Comparison of ENCODE assay signal across 9 cellular contexts in genomic region chr3:48598323-48599076, GRCh38. TPM values are rescaled to one million over a fixed set of nuclear protein-coding genes. Genes with fewer than 3 reads are reported as not detected.
DNase-seq lines count a peak whose midpoint lies in the region; ATAC-seq, FAIRE-seq and TF ChIP-seq lines count a peak whose summit lies in the region.
"Had no signal": no experiment of that assay in that cellular context is flagged by ENCODE, and none has a peak within 500 bp of the region (broad histone marks: within the 10 kb centered on the region; RNA-seq: fewer than 3 reads in every experiment).

No MANE protein-coding gene starts in this region.

- no peaks in the 10 kb centered on the region for H3K79me2 ChIP-seq in fibroblast of lung (ENCODE audit: control insufficient read depth, insufficient read depth, low read length)

- no peaks in the 10 kb centered on the region for H3K9me3 ChIP-seq in fibroblast of lung (ENCODE audit: control insufficient read depth, insufficient read depth, low read depth, low read length)

- no peaks in the 10 kb centered on the region for H3K9me3 Mint-ChIP-seq in neural crest cell
- no peaks in the 10 kb centered on the region for H3K9me3 Mint-ChIP-seq in effector memory CD8-positive, alpha-beta T cell
- H3K9me3 Mint-ChIP-seq: activated naive CD4-positive, alpha-beta T cell treated with anti-CD3 and anti-CD28 coated beads, Interleukin-2, amount 50 U/mL, for 72 hours had no signal

- H3K36me3 Mint-ChIP-seq in neural crest cell (ENCODE audit: low read depth) = peaks cover 14% of the 10 kb centered on the region
- peaks cover 40% of the 10 kb centered on the region for H3K36me3 Mint-ChIP-seq in effector memory CD8-positive, alpha-beta T cell (ENCODE audit: insufficient read depth)

- peak; percentile 88 for DNase-seq in AG09319 (ENCODE audit: extremely low read depth, low read depth)
- DNase-seq in RPMI7951 (ENCODE audit: low read depth) = peak; percentile 100
- peak; percentile 85 to 96 for DNase-seq in fibroblast of lung (ENCODE audit: low read depth in 2 of 2)
- DNase-seq in neural crest cell (ENCODE audit: low read depth, low spot score) = no peak
- no peak for DNase-seq in NCI-H748 treated with DMSO at 0.1 percent for 48 hours (lab: John Stamatoyannopoulos, UW)
- DNase-seq in effector memory CD8-positive, alpha-beta T cell = no peak
- DNase-seq in activated gamma-delta T cell treated with Interleukin-2 at 50 U/mL for 16 hours = no peak
- no peak for DNase-seq in D721Med (ENCODE audit: insufficient read length, low spot score)

- H4K20me1 ChIP-seq in fibroblast of lung (ENCODE audit: control insufficient read depth, extremely low read depth, insufficient read depth, low read length) = no peaks in the 10 kb centered on the region

- TF ChIP-seq CTCF in AG09319 (IDR thresholded peaks at IDR 0.05; ENCODE audit: low read depth, low read length) = no peak
- TF ChIP-seq CTCF in fibroblast of lung (conservative IDR thresholded peaks at IDR 0.05 in 1 of 2, IDR thresholded peaks at IDR 0.05 in 1 of 2; ENCODE audit: low read depth in 1 of 2, low read length in 2 of 2) = no peak
- TF ChIP-seq CTCF in neural crest cell (conservative IDR thresholded peaks at IDR 0.05) = no peak
- TF ChIP-seq CTCF in D721Med (IDR thresholded peaks at IDR 0.05; ENCODE audit: insufficient read depth, missing control alignments) = no peak

- peak overlapping the region; percentile 23 for H3K4me3 Mint-ChIP-seq in neural crest cell
- H3K4me3 Mint-ChIP-seq in effector memory CD8-positive, alpha-beta T cell = no peak overlapping the region

- peak overlapping the region; percentile 5 for H3K9ac ChIP-seq in fibroblast of lung (ENCODE audit: insufficient read depth, low read length)

- ATAC-seq in effector memory CD8-positive, alpha-beta T cell (replicated peaks) = no peak
- ATAC-seq: activated naive CD4-positive, alpha-beta T cell treated with anti-CD3 and anti-CD28 coated beads, Interleukin-2, amount 50 U/mL, for 72 hours had no signal

- H3K4me1 ChIP-seq in fibroblast of lung (ENCODE audit: control insufficient read depth, extremely low read depth, insufficient read depth, low read length) = peaks cover 47% of the 10 kb centered on the region

- no peak overlapping the region for H3K27ac Mint-ChIP-seq in neural crest cell (ENCODE audit: unreplicated experiment)
- no peak overlapping the region for H3K27ac Mint-ChIP-seq in effector memory CD8-positive, alpha-beta T cell

- peaks cover 17% of the 10 kb centered on the region for H3K4me1 Mint-ChIP-seq in neural crest cell
- peaks cover 4 to 6% of the 10 kb centered on the region in 2 donors for H3K4me1 Mint-ChIP-seq in effector memory CD8-positive, alpha-beta T cell (ENCODE audit: low read depth in 2 of 2)

- no peak for FAIRE-seq in D721Med (lab: Jason Lieb, UNC)

- H3K27me3 ChIP-seq in fibroblast of lung (ENCODE audit: control insufficient read depth, insufficient read depth, low read length) = no peaks in the 10 kb centered on the region

- no peak overlapping the region for H2AFZ ChIP-seq in fibroblast of lung (ENCODE audit: low read length)

- peak overlapping the region; percentile 69 for H3K4me2 ChIP-seq in fibroblast of lung (ENCODE audit: extremely low read depth, insufficient read depth, low read length)

- H3K36me3 ChIP-seq in fibroblast of lung (ENCODE audit: control insufficient read depth, insufficient read depth, low read length) = peaks cover 34% of the 10 kb centered on the region

- peak overlapping the region in 2 of 4 experiments; percentile 8 to 32 for H3K4me3 ChIP-seq in fibroblast of lung (replicated peaks in 1 of 4; ENCODE audit: control extremely low read depth in 1 of 4, insufficient read depth in 1 of 4, low read depth in 3 of 4, low read length in 4 of 4)

- no peaks in the 10 kb centered on the region for H3K27me3 Mint-ChIP-seq in neural crest cell (ENCODE audit: low read depth)
- peaks cover 12 to 28% of the 10 kb centered on the region in 2 donors for H3K27me3 Mint-ChIP-seq in effector memory CD8-positive, alpha-beta T cell

- H3K27ac ChIP-seq in fibroblast of lung (ENCODE audit: insufficient read depth, low read length) = peak overlapping the region; percentile 95

RNA-seq across cellular contexts. Expression of gene COL7A1, which starts 3.4 kb away (rescaled TPM):
- 110 and 141 TPM in 2 replicates for total RNA-seq in RPMI7951 (2014; rRNA removed; shearing (Covaris generic))
- 15.9 and 36.7 TPM in 2 replicates for total RNA-seq in fibroblast of lung
- 3.4 and 3.6 TPM in 2 replicates for polyA plus RNA-seq in fibroblast of lung
- 14.5 and 16.0 TPM in 2 replicates for polyA plus RNA-seq in fibroblast of lung (2012)
- polyA minus RNA-seq in fibroblast of lung (ENCODE audit: low replicate concordance) = 23.6 and 24.3 TPM in 2 replicates
- 28.4 and 28.7 TPM in 2 replicates for total RNA-seq in neural crest cell

RNA-seq across cellular contexts. Expression of gene UQCRC1, which starts 10.9 kb away (rescaled TPM):
- total RNA-seq in RPMI7951 (2014; rRNA removed; shearing (Covaris generic)) = 393 and 540 TPM in 2 replicates
- total RNA-seq in fibroblast of lung = 294 and 366 TPM in 2 replicates
- polyA plus RNA-seq in fibroblast of lung = 226 and 289 TPM in 2 replicates
- polyA plus RNA-seq in fibroblast of lung (2012) = 236 and 297 TPM in 2 replicates
- polyA minus RNA-seq in fibroblast of lung (ENCODE audit: low replicate concordance) = 1,337 and 1,368 TPM in 2 replicates
- 288 and 297 TPM in 2 replicates for total RNA-seq in neural crest cell

RNA-seq across cellular contexts. Expression of gene TMEM89, which starts 23.1 kb away (rescaled TPM):
- not detected in 2 replicates for total RNA-seq in RPMI7951 (2014; rRNA removed; shearing (Covaris generic))
- total RNA-seq in fibroblast of lung (not detected in 2 replicates), neural crest cell (0.51 and 0.66 TPM in 2 replicates)
- not detected in 2 replicates for polyA plus RNA-seq in fibroblast of lung
- not detected in 2 replicates for polyA plus RNA-seq in fibroblast of lung (2012)
- polyA minus RNA-seq in fibroblast of lung (ENCODE audit: low replicate concordance) = not detected in 2 replicates

RNA-seq across cellular contexts. Expression of gene UCN2, which starts 34.9 kb away (rescaled TPM):
- 4.3 and 7.2 TPM in 2 replicates for total RNA-seq in RPMI7951 (2014; rRNA removed; shearing (Covaris generic))
- 0.26 and 0.66 TPM in 2 replicates for total RNA-seq in fibroblast of lung
- 0.07 and 0.27 TPM in 2 replicates for polyA plus RNA-seq in fibroblast of lung
- 0.32 and 0.40 TPM in 2 replicates for polyA plus RNA-seq in fibroblast of lung (2012)
- polyA minus RNA-seq in fibroblast of lung (ENCODE audit: low replicate concordance) = 3.8 TPM in 1 of 2 replicates, not detected in the other
- 1.3 TPM in 2 replicates for total RNA-seq in neural crest cell

RNA-seq across cellular contexts. Expression of gene SLC26A6, which starts 36.8 kb away (rescaled TPM):
- 32.3 and 35.1 TPM in 2 replicates for total RNA-seq in RPMI7951 (2014; rRNA removed; shearing (Covaris generic))
- total RNA-seq in fibroblast of lung (32.9 and 36.3 TPM in 2 replicates), neural crest cell (54.8 and 57.4 TPM in 2 replicates)
- 13.3 and 20.9 TPM in 2 replicates for polyA plus RNA-seq in fibroblast of lung
- polyA plus RNA-seq in fibroblast of lung (2012) = 9.4 and 16.6 TPM in 2 replicates
- 29.8 and 88.3 TPM in 2 replicates for polyA minus RNA-seq in fibroblast of lung (ENCODE audit: low replicate concordance)

Comparison
In these comparisons a context has a peak if more than half of its experiments do, and no peak if none do; other contexts are left out.
1. DNase-seq: peak in AG09319 (single experiment), RPMI7951 (single experiment) and fibroblast of lung (2 of 2); none in neural crest cell (single experiment), NCI-H748 treated with DMSO at 0.1 percent for 48 hours (single experiment), effector memory CD8-positive, alpha-beta T cell (0 of 3), activated gamma-delta T cell treated with Interleukin-2 at 50 U/mL for 16 hours (single experiment) and D721Med (single experiment).